Comparison of ENCODE assay signal across 21 cellular contexts in the genomic region with DNA sequence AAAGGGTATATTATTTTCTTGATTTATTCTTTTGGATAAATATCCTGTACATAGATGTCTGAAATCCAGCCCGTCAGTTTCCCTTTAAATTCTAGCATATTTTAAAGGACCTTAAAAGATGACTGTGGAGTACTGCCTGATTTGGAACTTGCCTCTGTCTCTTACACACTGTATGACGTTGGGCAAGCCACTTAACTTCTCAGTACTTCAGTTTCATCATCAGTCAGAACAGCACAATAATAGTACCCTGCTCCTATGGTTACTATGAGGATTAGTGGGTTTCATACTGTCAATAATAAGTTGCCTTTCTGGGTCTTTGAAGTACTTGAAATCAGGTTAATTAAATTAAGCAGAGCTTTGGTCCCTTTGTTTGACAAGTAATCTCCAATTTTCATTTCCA.
DNase-seq lines count a peak whose midpoint lies in the region; ATAC-seq, FAIRE-seq and TF ChIP-seq lines count a peak whose summit lies in the region.
"Had no signal": no experiment of that assay in that cellular context is flagged by ENCODE, and none has a peak within 500 bp of the region (broad histone marks: within the 10 kb centered on the region; RNA-seq: fewer than 3 reads in every experiment).

No MANE protein-coding gene starts in this region.

- H3K4me1 ChIP-seq in right lobe of liver (no peaks in the 10 kb centered on the region), HepG2 (ENCODE audit: insufficient read depth, low read length) (no peaks in the 10 kb centered on the region), left lung (no peaks in the 10 kb centered on the region), tibial artery (peaks cover 0 to 6% (median 0%) of the 10 kb centered on the region in 4 donors)
- H3K4me1 ChIP-seq: colonic mucosa, Peyer's patch had no signal

- H3K9ac ChIP-seq in HepG2 (ENCODE audit: insufficient read depth, low read depth, low read length) = no peak overlapping the region

- TF ChIP-seq EP300 in HepG2 (IDR thresholded peaks at IDR 0.05; ENCODE audit: low read depth in 2 of 2, low read length in 2 of 2) (no peak), HepG2 (CRISPR knock-in tag; IDR thresholded peaks at IDR 0.05; ENCODE audit: borderline replicate concordance) (no peak)

- H3K36me3 ChIP-seq in right lobe of liver = no peaks in the 10 kb centered on the region
- no peaks in the 10 kb centered on the region for H3K36me3 ChIP-seq in HepG2 (replicated peaks in 1 of 2; ENCODE audit: control insufficient read depth in 1 of 2, insufficient read depth in 2 of 2, low read length in 2 of 2)
- no peaks in the 10 kb centered on the region for H3K36me3 ChIP-seq in left lung
- H3K36me3 ChIP-seq in tibial artery = no peaks in the 10 kb centered on the region
- H3K36me3 ChIP-seq: colonic mucosa, Peyer's patch, WERI-Rb-1 had no signal

- POLR2A ChIA-PET in HepG2 (lab: Yijun Ruan, JAX) = no interaction called here

- H2AFZ ChIP-seq in HepG2 (ENCODE audit: low read length) = no peak overlapping the region

- ATAC-seq in right lobe of liver = peak in 3 of 4 donors; percentile 49 to 51 (median 50)
- ATAC-seq in HepG2 = no peak
- peak; percentile 90 for ATAC-seq in left lung
- no peak for ATAC-seq in HG03460 (IDR thresholded peaks at IDR 0.05; ENCODE audit: unreplicated experiment)

- BruUV-seq in HepG2 (replicated peaks; lab: Mats Ljungman, UMichigan) = no TSS peak

- H4K20me1 ChIP-seq in HepG2 (ENCODE audit: insufficient read depth, low read length) = no peaks in the 10 kb centered on the region

- H3K27me3 ChIP-seq in right lobe of liver (no peaks in the 10 kb centered on the region), HepG2 (ENCODE audit: control insufficient read depth in 1 of 2, insufficient read depth in 2 of 2, low read length in 2 of 2) (no peaks in the 10 kb centered on the region), left lung (no peaks in the 10 kb centered on the region), tibial artery (no peaks in the 10 kb centered on the region)
- H3K27me3 ChIP-seq: colonic mucosa, Peyer's patch had no signal

- H3K9me3 ChIP-seq in right lobe of liver (no peaks in the 10 kb centered on the region), HepG2 (ENCODE audit: low read length) (no peaks in the 10 kb centered on the region), left lung (peaks cover 0 to 2% of the 10 kb centered on the region in 2 donors), tibial artery (no peaks in the 10 kb centered on the region)
- H3K9me3 ChIP-seq: colonic mucosa, Peyer's patch had no signal

- in situ Hi-C loops in HepG2 (cut with HindIII; ENCODE audit: extremely low pct_ligation_motif_present, low pct_unique_long_range_greater_than_20kb) = no loop called here

- TF ChIP-seq POLR2A in right lobe of liver (IDR thresholded peaks at IDR 0.05) (no peak), HepG2 (IDR thresholded peaks at IDR 0.05; ENCODE audit: insufficient read depth in 1 of 2, low read depth in 2 of 2, low read length in 2 of 2) (no peak)

- H3K4me3 ChIP-seq in right lobe of liver = no peak overlapping the region
- no peak overlapping the region for H3K4me3 ChIP-seq in HepG2 (replicated peaks in 1 of 3; ENCODE audit: insufficient read depth in 1 of 3, low read depth in 2 of 3, low read length in 3 of 3)
- H3K4me3 ChIP-seq in left lung = no peak overlapping the region
- H3K4me3 ChIP-seq in tibial artery = no peak overlapping the region
- H3K4me3 ChIP-seq: colonic mucosa, Peyer's patch had no signal

- 57% methylated on average over 2 of the region's 2 CpGs for WGBS in right lobe of liver (ENCODE audit: insufficient coverage, low coverage, low lambda C conversion rate, missing lambda C conversion rate)
- WGBS in HepG2 (ENCODE audit: low lambda C conversion rate) = 89% methylated on average over 2 of the region's 2 CpGs

- intact Hi-C loops in right lobe of liver (cut with DNase I) (no loop called here), HepG2 (cut with micrococcal nuclease; ENCODE audit: unreplicated experiment) (no loop called here), left lung (cut with DNase I) (no loop called here), tibial artery (cut with DNase I; ENCODE audit: low total_unique reads) (no loop called here)

- FAIRE-seq in HepG2 (lab: Jason Lieb, UNC) = no peak
- FAIRE-seq in urothelium cell line (lab: Jason Lieb, UNC) = peak; percentile 9

- TF ChIP-seq CTCF in right lobe of liver (IDR thresholded peaks at IDR 0.05) (no peak), HepG2 (CRISPR knock-in tag; IDR thresholded peaks at IDR 0.05) (no peak), left lung (IDR thresholded peaks at IDR 0.05) (no peak), tibial artery (IDR thresholded peaks at IDR 0.05) (no peak)

- no peak overlapping the region for H3K27ac ChIP-seq in right lobe of liver
- no peak overlapping the region for H3K27ac ChIP-seq in HepG2 (ENCODE audit: extremely low read length, insufficient read depth, low read length)
- no peak overlapping the region for H3K27ac ChIP-seq in left lung
- no peak overlapping the region for H3K27ac ChIP-seq in tibial artery
- H3K27ac ChIP-seq: colonic mucosa, Peyer's patch, WERI-Rb-1 had no signal

- DNase-seq in right lobe of liver = no peak
- no peak for DNase-seq in HepG2 (ENCODE audit: low spot score)
- peak; percentile 17 for DNase-seq in NCI-H774 (lab: John Stamatoyannopoulos, UW)
- DNase-seq in left lung = no peak
- DNase-seq in urothelium cell line (ENCODE audit: low spot score) = no peak
- no peak for DNase-seq in kidney tubule cell (ENCODE audit: low spot score)
- no peak for DNase-seq in tibial artery
- DNase-seq: activated CD4-positive, alpha-beta T cell treated with anti-CD3 and anti-CD28 coated beads, Interleukin-2, amount 50 U/mL, for 1 hour; activated gamma-delta T cell; CD4-positive, alpha-beta memory T cell; colonic mucosa; DMS53; H9; head of caudate nucleus; mesendoderm; naive B cell; NCI-H2227 treated with DMSO at 0.1 percent for 48 hours; Peyer's patch; stimulated activated naive B cell treated with anti-CD40 and anti-IgM and Interleukin-4, amounts not matched to agents 10 μg/mL and 1 μg/mL and 100 μg/mL, for 72 hours; WERI-Rb-1 had no signal

- no peaks in the 10 kb centered on the region for H3K79me2 ChIP-seq in HepG2 (ENCODE audit: insufficient read depth, low read length)

- H3K4me2 ChIP-seq in HepG2 (ENCODE audit: low read depth, low read length) = no peak overlapping the region

- no peak for TF ChIP-seq RAD21 in HepG2 (CRISPR knock-in tag; IDR thresholded peaks at IDR 0.05)

- CTCF ChIA-PET in HepG2 (lab: Yijun Ruan, JAX; ENCODE audit: low intra/inter-chr PET ratio, low total read pairs) = no interaction called here

TF ChIP-seq in HepG2, 621 proteins besides CTCF, POLR2A, EP300 and RAD21:
- TF ChIP-seq ZNF790 (CRISPR knock-in tag; IDR thresholded peaks at IDR 0.05; ENCODE audit: borderline replicate concordance) = no peak
- no peak for TF ChIP-seq KAT7 (CRISPR knock-in tag; IDR thresholded peaks at IDR 0.05; ENCODE audit: borderline replicate concordance)
- no peak for TF ChIP-seq FOXJ3 (CRISPR knock-in tag; IDR thresholded peaks at IDR 0.05; ENCODE audit: borderline replicate concordance)
- no peak for TF ChIP-seq ZFY (CRISPR knock-in tag; IDR thresholded peaks at IDR 0.05)
- TF ChIP-seq ZNF644 (CRISPR knock-in tag; IDR thresholded peaks at IDR 0.05; ENCODE audit: low read depth) = no peak
- TF ChIP-seq CREB1 (IDR thresholded peaks at IDR 0.05) = no peak
- TF ChIP-seq CREB1 (CRISPR knock-in tag; IDR thresholded peaks at IDR 0.05) = no peak
- TF ChIP-seq AGO2 (optimal IDR thresholded peaks at IDR 0.05; ENCODE audit: low read depth, low read length) = no peak
- TF ChIP-seq, protein P1, sequence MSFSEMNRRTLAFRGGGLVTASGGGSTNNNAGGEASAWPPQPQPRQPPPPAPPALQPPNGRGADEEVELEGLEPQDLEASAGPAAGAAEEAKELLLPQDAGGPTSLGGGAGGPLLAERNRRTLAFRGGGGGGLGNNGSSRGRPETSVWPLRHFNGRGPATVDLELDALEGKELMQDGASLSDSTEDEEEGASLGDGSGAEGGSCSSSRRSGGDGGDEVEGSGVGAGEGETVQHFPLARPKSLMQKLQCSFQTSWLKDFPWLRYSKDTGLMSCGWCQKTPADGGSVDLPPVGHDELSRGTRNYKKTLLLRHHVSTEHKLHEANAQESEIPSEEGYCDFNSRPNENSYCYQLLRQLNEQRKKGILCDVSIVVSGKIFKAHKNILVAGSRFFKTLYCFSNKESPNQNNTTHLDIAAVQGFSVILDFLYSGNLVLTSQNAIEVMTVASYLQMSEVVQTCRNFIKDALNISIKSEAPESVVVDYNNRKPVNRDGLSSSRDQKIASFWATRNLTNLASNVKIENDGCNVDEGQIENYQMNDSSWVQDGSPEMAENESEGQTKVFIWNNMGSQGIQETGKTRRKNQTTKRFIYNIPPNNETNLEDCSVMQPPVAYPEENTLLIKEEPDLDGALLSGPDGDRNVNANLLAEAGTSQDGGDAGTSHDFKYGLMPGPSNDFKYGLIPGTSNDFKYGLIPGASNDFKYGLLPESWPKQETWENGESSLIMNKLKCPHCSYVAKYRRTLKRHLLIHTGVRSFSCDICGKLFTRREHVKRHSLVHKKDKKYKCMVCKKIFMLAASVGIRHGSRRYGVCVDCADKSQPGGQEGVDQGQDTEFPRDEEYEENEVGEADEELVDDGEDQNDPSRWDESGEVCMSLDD (CRISPR knock-in tag; IDR thresholded peaks at IDR 0.05; ENCODE audit: borderline replicate concordance) = no peak
- no peak for TF ChIP-seq NPAS2 (CRISPR knock-in tag; IDR thresholded peaks at IDR 0.05; ENCODE audit: borderline replicate concordance)
- TF ChIP-seq EED (CRISPR knock-in tag; IDR thresholded peaks at IDR 0.05) = no peak
- TF ChIP-seq, protein P2, sequence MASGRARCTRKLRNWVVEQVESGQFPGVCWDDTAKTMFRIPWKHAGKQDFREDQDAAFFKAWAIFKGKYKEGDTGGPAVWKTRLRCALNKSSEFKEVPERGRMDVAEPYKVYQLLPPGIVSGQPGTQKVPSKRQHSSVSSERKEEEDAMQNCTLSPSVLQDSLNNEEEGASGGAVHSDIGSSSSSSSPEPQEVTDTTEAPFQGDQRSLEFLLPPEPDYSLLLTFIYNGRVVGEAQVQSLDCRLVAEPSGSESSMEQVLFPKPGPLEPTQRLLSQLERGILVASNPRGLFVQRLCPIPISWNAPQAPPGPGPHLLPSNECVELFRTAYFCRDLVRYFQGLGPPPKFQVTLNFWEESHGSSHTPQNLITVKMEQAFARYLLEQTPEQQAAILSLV (CRISPR knock-in tag; IDR thresholded peaks at IDR 0.05; ENCODE audit: borderline replicate concordance) = no peak
- no peak for TF ChIP-seq ISX (CRISPR knock-in tag; conservative IDR thresholded peaks at IDR 0.05)

Comparison
In these comparisons a context has a peak if more than half of its experiments do, and no peak if none do; other contexts are left out.
1. ATAC-seq: peak in right lobe of liver (3 of 4) and left lung (single experiment); none in HepG2 (single experiment) and HG03460 (single experiment).